ENCODE assay signal across 25 cellular contexts in the genomic region with DNA sequence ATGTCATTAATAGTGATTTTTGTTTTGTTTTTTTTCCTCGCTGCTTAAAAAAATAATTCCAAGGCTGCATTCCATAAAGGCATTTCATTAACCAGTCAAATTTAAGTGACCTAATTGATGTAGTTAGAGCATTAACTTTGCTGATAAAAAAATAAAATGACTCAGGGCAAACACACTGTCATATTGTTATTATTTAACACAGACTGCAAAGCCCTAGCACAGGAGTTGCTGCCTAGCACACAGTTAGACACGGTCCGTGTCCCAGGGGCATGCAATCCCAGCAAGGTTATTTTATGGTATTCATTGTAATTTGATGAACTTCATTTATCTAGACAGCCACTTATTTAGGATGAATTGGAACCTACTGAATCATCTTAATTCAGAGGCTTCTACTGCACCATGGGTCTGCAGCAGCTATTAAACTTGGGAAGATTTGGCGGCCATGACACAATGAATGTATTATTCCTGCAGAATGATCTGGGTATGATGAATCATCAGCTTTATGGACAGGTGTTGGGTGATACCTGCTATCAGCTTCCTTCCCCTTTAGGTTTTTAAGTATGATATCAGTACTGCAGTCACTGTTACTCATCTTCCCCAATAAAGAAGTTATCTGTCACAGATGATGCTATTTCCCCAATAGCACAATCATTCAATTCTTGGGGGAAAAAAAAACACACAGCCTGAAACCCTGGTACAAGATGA.
"Had no signal": no experiment of that assay in that cellular context is flagged by ENCODE, and none has a peak within 500 bp of the region (broad histone marks: within the 10 kb centered on the region; RNA-seq: fewer than 3 reads in every experiment).

No MANE protein-coding gene starts in this region.

- ATAC-seq: heart left ventricle; left colon; natural killer cell treated with Interleukin-12 subunit alpha and Interleukin-12 subunit beta and Interleukin-15 and Interleukin-18, amount 100 ng/mL, for 72 hours; sciatic nerve; stimulated activated memory B cell treated with anti-CD40 and anti-IgM and Interleukin-4, amounts not matched to agents 10 μg/mL and 1 μg/mL and 100 μg/mL, for 72 hours; stimulated activated naive CD8-positive, alpha-beta T cell treated with anti-CD3 and anti-CD28 coated beads, Interleukin-15, amount 100 ng/mL, for 72 hours; upper lobe of right lung had no signal

- H3K27ac ChIP-seq: colonic mucosa, heart left ventricle, parathyroid adenoma, prostate gland, spleen, testis, tibial nerve, upper lobe of right lung, vagina had no signal

- H3K4me1 ChIP-seq: colonic mucosa, heart left ventricle, parathyroid adenoma, prostate gland, spleen, testis, tibial nerve, upper lobe of right lung, vagina had no signal

- FAIRE-seq: islet of Langerhans had no signal

- H3K27me3 ChIP-seq: colonic mucosa, heart left ventricle, spleen, testis, tibial nerve, upper lobe of right lung, vagina had no signal

- DNase-seq: cerebellar nuclear complex; colonic mucosa; dermis blood vessel endothelial cell; erythroblast; foreskin melanocyte; heart left ventricle; hippocampal formation; left colon; midbrain; retina; spleen; stimulated activated CD4-positive, alpha-beta T cell treated with anti-CD3 and anti-CD28 coated beads, Interleukin-15, amount 100 ng/mL, for 24 hours; stimulated activated CD4-positive, alpha-beta T cell treated with anti-CD3 and anti-CD28 coated beads, Interleukin-1b, Interleukin-23, amount 100 ng/mL, for 48 hours; stimulated activated CD4-positive, alpha-beta T cell treated with anti-CD3 and anti-CD28 coated beads, Interleukin-4, amount 100 ng/mL, for 24 hours; stimulated activated naive CD8-positive, alpha-beta T cell treated with anti-CD3 and anti-CD28 coated beads, Interleukin-15, amount 100 ng/mL, for 72 hours; testis; upper lobe of right lung had no signal
